Comparison of ENCODE assay signal across 8 cellular contexts in the genomic region with DNA sequence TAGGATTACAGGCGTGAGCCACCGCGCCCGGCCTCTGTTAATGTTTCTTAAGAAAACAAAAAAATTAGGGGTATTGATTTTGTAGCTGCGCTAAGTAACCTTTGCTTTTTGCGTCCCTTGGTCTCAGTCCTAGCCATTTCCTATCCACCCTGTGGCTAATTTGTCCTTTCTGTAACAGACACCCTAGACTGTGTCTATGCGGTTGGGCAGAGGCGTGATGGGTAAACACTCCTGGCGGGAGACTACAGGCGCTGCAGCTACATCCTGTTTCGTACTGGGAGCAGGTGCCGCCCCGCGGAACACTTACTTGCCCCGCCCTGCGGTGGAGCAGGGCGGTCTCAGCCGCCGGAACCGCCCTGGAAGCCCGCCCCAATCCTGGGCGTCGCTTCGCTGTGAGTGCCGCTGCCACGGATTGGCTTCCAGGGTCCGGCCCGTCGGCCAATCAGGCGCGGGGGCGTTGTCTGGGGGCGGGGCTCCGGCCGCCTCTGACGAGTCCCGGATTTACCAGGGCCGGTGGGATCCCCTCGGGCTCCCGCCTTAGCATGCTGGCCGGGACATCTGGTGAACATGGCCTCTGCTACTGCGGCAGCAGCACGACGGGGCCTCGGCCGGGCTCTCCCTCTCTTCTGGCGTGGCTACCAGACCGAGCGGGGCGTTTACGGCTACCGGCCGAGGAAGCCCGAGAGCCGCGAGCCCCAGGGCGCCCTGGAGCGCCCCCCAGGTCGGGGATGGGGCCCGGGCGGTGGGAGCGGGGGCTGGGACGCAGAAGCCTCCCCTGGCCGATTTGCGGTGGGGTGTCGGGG. TPM values are rescaled to one million over a fixed set of nuclear protein-coding genes. Genes with fewer than 3 reads are reported as not detected.
DNase-seq lines count a peak whose midpoint lies in the region; ATAC-seq, FAIRE-seq and TF ChIP-seq lines count a peak whose summit lies in the region.

A gene with protein sequence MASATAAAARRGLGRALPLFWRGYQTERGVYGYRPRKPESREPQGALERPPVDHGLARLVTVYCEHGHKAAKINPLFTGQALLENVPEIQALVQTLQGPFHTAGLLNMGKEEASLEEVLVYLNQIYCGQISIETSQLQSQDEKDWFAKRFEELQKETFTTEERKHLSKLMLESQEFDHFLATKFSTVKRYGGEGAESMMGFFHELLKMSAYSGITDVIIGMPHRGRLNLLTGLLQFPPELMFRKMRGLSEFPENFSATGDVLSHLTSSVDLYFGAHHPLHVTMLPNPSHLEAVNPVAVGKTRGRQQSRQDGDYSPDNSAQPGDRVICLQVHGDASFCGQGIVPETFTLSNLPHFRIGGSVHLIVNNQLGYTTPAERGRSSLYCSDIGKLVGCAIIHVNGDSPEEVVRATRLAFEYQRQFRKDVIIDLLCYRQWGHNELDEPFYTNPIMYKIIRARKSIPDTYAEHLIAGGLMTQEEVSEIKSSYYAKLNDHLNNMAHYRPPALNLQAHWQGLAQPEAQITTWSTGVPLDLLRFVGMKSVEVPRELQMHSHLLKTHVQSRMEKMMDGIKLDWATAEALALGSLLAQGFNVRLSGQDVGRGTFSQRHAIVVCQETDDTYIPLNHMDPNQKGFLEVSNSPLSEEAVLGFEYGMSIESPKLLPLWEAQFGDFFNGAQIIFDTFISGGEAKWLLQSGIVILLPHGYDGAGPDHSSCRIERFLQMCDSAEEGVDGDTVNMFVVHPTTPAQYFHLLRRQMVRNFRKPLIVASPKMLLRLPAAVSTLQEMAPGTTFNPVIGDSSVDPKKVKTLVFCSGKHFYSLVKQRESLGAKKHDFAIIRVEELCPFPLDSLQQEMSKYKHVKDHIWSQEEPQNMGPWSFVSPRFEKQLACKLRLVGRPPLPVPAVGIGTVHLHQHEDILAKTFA (plus strand): TSS at position 488 of the 803 bp plus-strand sequence. CDS start 80 bp downstream, at position 568.

- TF ChIP-seq EP300 in HepG2 (IDR thresholded peaks at IDR 0.05; ENCODE audit: low read depth in 2 of 2, low read length in 2 of 2) (peak in 1 of 2 experiments; percentile 30; a peak in 1 of 4 replicates), HepG2 (CRISPR knock-in tag; IDR thresholded peaks at IDR 0.05; ENCODE audit: borderline replicate concordance) (no peak)

- peak; percentile 73 to 84 for TF ChIP-seq POLR2A in HepG2 (IDR thresholded peaks at IDR 0.05; ENCODE audit: insufficient read depth in 1 of 2, low read depth in 2 of 2, low read length in 2 of 2)

- DNase-seq in CD1c-positive myeloid dendritic cell (ENCODE audit: extremely low spot score) (peak; percentile 99), NCI-H748 treated with DMSO at 0.1 percent for 48 hours (lab: John Stamatoyannopoulos, UW) (peak; percentile 93), dermis blood vessel endothelial cell (peak; percentile 98), HepG2 (ENCODE audit: low spot score) (peak; percentile 95)
- DNase-seq in activated CD4-positive, alpha-beta T cell treated with anti-CD3 and anti-CD28 coated beads, Interleukin-2, amount 50 U/mL, for 24 hours (ENCODE audit: low read depth in 1 of 2, low spot score in 1 of 2), result peak; percentile 97
- peak; percentile 99 for DNase-seq in stimulated activated CD4-positive, alpha-beta T cell treated with anti-CD3 and anti-CD28 coated beads, Interleukin-4, amount 100 ng/mL, for 1 hour

- H3K4me3 ChIP-seq in HepG2 (replicated peaks in 1 of 3; ENCODE audit: insufficient read depth in 1 of 3, low read depth in 2 of 3, low read length in 3 of 3), result peak within 1 kb of the TSS; percentile 83 to 94 (median 84)

- H3K79me2 ChIP-seq in HepG2 (ENCODE audit: insufficient read depth, low read length), result peaks cover 3% of the 10 kb centered on the region

- H3K36me3 ChIP-seq in HepG2 (replicated peaks in 1 of 2; ENCODE audit: control insufficient read depth in 1 of 2, insufficient read depth in 2 of 2, low read length in 2 of 2), result no peaks in the 10 kb centered on the region

- TF ChIP-seq CTCF in HepG2 (CRISPR knock-in tag; IDR thresholded peaks at IDR 0.05), result peak; percentile 43; the same call in 1 of the 2 replicates

- H3K9me3 ChIP-seq in HepG2 (ENCODE audit: low read length), result no peaks in the 10 kb centered on the region

- in situ Hi-C loops in HepG2 (cut with HindIII; ENCODE audit: extremely low pct_ligation_motif_present, low pct_unique_long_range_greater_than_20kb), result no loop called here

- FAIRE-seq in HepG2 (lab: Jason Lieb, UNC), result peak; percentile 89

- H3K27ac ChIP-seq in HepG2 (ENCODE audit: extremely low read length, insufficient read depth, low read length), result peak within 1 kb of the TSS; percentile 82

- H4K20me1 ChIP-seq in HepG2 (ENCODE audit: insufficient read depth, low read length), result no peaks in the 10 kb centered on the region

- H3K27me3 ChIP-seq in HepG2 (ENCODE audit: control insufficient read depth in 1 of 2, insufficient read depth in 2 of 2, low read length in 2 of 2), result no peaks in the 10 kb centered on the region

- BruUV-seq in HepG2 (replicated peaks; lab: Mats Ljungman, UMichigan), result no TSS peak

- no peak; the same call in none of the 2 replicates for TF ChIP-seq RAD21 in HepG2 (CRISPR knock-in tag; IDR thresholded peaks at IDR 0.05)

- intact Hi-C loops in HepG2 (cut with micrococcal nuclease; ENCODE audit: unreplicated experiment), result loop anchor here (1.0 kb wide), 1 partner anchor 25 kb away; no protein-coding TSS in a partner anchor

- H3K9ac ChIP-seq in HepG2 (ENCODE audit: insufficient read depth, low read depth, low read length), result peak within 1 kb of the TSS; percentile 83

- peaks cover 40% of the 10 kb centered on the region for H3K4me1 ChIP-seq in HepG2 (ENCODE audit: insufficient read depth, low read length)

- POLR2A ChIA-PET in HepG2 (lab: Yijun Ruan, JAX), result interaction anchor here (0.6 to 2.6 kb wide), 4 partner anchors 10 to 25 kb away, joined by 3 to 43 read pairs (median 4); a partner anchor contains a TSS

- peak; percentile 96 for ATAC-seq in GM19372 (IDR thresholded peaks at IDR 0.05; ENCODE audit: low read depth, unreplicated experiment)
- ATAC-seq in HG03558 (IDR thresholded peaks at IDR 0.05; ENCODE audit: extremely low read depth, unreplicated experiment), result peak; percentile 97
- peak; percentile 98 for ATAC-seq in HepG2

- WGBS in HepG2 (ENCODE audit: low lambda C conversion rate), result 7% methylated on average over 10 of the region's 66 CpGs

- H3K4me2 ChIP-seq in HepG2 (ENCODE audit: low read depth, low read length), result peak within 1 kb of the TSS; percentile 80

- CTCF ChIA-PET in HepG2 (lab: Yijun Ruan, JAX; ENCODE audit: low intra/inter-chr PET ratio, low total read pairs), result no interaction called here

- H2AFZ ChIP-seq in HepG2 (ENCODE audit: low read length), result peak within 1 kb of the TSS; percentile 27

TF ChIP-seq in HepG2, 621 proteins besides CTCF, POLR2A, EP300 and RAD21 (continues in another document):
- peak; percentile 55 for TF ChIP-seq AGO2 (optimal IDR thresholded peaks at IDR 0.05; ENCODE audit: low read depth, low read length)
- TF ChIP-seq, protein P1, sequence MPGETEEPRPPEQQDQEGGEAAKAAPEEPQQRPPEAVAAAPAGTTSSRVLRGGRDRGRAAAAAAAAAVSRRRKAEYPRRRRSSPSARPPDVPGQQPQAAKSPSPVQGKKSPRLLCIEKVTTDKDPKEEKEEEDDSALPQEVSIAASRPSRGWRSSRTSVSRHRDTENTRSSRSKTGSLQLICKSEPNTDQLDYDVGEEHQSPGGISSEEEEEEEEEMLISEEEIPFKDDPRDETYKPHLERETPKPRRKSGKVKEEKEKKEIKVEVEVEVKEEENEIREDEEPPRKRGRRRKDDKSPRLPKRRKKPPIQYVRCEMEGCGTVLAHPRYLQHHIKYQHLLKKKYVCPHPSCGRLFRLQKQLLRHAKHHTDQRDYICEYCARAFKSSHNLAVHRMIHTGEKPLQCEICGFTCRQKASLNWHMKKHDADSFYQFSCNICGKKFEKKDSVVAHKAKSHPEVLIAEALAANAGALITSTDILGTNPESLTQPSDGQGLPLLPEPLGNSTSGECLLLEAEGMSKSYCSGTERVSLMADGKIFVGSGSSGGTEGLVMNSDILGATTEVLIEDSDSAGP (CRISPR knock-in tag; IDR thresholded peaks at IDR 0.05; ENCODE audit: borderline replicate concordance), result peak; percentile 66; the same call in 1 of the 2 replicates
- TF ChIP-seq ZNF20 (CRISPR knock-in tag; IDR thresholded peaks at IDR 0.05), result no peak

RNA-seq across cellular contexts. Expression of the gene that starts here (rescaled TPM):
- total RNA-seq in dermis blood vessel endothelial cell (31.7 and 40.5 TPM in 2 replicates), HepG2 (2016; rRNA removed; fragmentation: Illumina TruSeq; extraction: Trizol) (9.6 and 10.7 TPM in 2 replicates)
- total RNA-seq in HepG2 (2016; cell fraction: cytosol; rRNA removed; fragmentation: Illumina TruSeq; extraction: Trizol; ENCODE audit: low read depth), result 24.3 and 27.8 TPM in 2 replicates
- total RNA-seq in HepG2 (2016; cell fraction: insoluble cytoplasmic fraction; rRNA removed; fragmentation: Illumina TruSeq; extraction: Trizol), result 10.6 and 11.0 TPM in 2 replicates
- 19.5 and 22.7 TPM in 2 replicates for total RNA-seq in HepG2 (2016; cell fraction: membrane; rRNA removed; fragmentation: Illumina TruSeq; extraction: Trizol)
- 9.6 and 11.8 TPM in 2 replicates for total RNA-seq in HepG2 (2016; cell fraction: nucleus; rRNA removed; fragmentation: Illumina TruSeq; extraction: Trizol)
- polyA plus RNA-seq in HepG2 (2011; rRNA removed), result 9.0 and 14.1 TPM in 2 replicates
- 11.3 and 18.8 TPM in 2 replicates for polyA plus RNA-seq in HepG2 (2011; cell fraction: cytosol; rRNA removed)
- polyA plus RNA-seq in HepG2 (2011; cell fraction: nucleus; rRNA removed), result 6.8 and 9.1 TPM in 2 replicates
- 6.1 and 6.4 TPM in 2 replicates for polyA plus RNA-seq in HepG2 (2012)
- 0.53 and 0.54 TPM in 2 replicates for polyA plus RNA-seq in HepG2 (2016; cell fraction: cytosol; fragmentation: Illumina TruSeq; extraction: Trizol; ENCODE audit: low read depth)
- 7.1 and 7.2 TPM in 2 replicates for polyA plus RNA-seq in HepG2 (2016; cell fraction: insoluble cytoplasmic fraction; fragmentation: Illumina TruSeq; extraction: Trizol; ENCODE audit: low read depth)
- polyA plus RNA-seq in HepG2 (2016; cell fraction: membrane; fragmentation: Illumina TruSeq; extraction: Trizol; ENCODE audit: low read depth), result 1.5 and 1.7 TPM in 2 replicates
- 8.5 and 11.5 TPM in 2 replicates for polyA plus RNA-seq in HepG2 (2016; cell fraction: nucleus; fragmentation: Illumina TruSeq; extraction: Trizol; ENCODE audit: insufficient read depth, low read depth)
- 39.7 and 93.9 TPM in 2 replicates for polyA minus RNA-seq in HepG2 (2011; rRNA and poly(A)+ RNA removed; ENCODE audit: low replicate concordance)
- 19.3 and 23.3 TPM in 2 replicates for polyA minus RNA-seq in HepG2 (2011; cell fraction: cytosol; rRNA and poly(A)+ RNA removed)
- polyA minus RNA-seq in HepG2 (2011; cell fraction: nucleus; rRNA and poly(A)+ RNA removed), result 17.2 and 20.1 TPM in 2 replicates

Comparison
In these comparisons a context has a peak if more than half of its experiments do, and no peak if none do; other contexts are left out.
1. Peak in every context shown above with its lines: DNase-seq, ATAC-seq, H3K4me3 ChIP-seq and H3K27ac ChIP-seq.